Comparison of ENCODE assay signal across 26 cellular contexts in the genomic region with DNA sequence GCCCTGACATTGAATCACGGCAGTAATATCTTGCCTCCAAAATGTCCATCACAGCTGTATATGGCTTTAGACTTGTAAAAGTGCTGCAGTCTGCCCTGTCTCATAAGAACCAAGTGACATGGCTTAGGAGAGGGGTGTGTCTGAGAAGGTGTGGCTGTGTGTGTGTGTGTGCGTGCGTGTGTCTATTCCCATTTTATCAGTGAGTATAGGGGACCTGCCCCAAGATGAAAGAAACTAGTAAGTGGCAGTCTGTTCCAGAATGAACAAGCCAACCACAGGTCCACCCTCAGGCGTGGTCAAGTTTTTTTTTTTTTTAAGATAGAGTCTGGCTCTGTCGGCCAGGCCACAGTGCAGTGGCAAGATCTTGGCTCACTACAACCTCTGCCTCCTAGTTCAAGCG. TPM values are rescaled to one million over a fixed set of nuclear protein-coding genes. Genes with fewer than 3 reads are reported as not detected.
DNase-seq lines count a peak whose midpoint lies in the region; ATAC-seq, FAIRE-seq and TF ChIP-seq lines count a peak whose summit lies in the region.
"Had no signal": no experiment of that assay in that cellular context is flagged by ENCODE, and none has a peak within 500 bp of the region (broad histone marks: within the 10 kb centered on the region; RNA-seq: fewer than 3 reads in every experiment).

No MANE protein-coding gene starts in this region.

- POLR2A ChIA-PET in K562 (lab: Yijun Ruan, JAX), result no interaction called here

- no peak for TF ChIP-seq EP300 in K562 (IDR thresholded peaks at IDR 0.05; ENCODE audit: low read length)

- H3K27ac ChIP-seq in K562 (ENCODE audit: extremely low read depth, low read depth, low read length), result no peak overlapping the region
- H3K27ac ChIP-seq: BLaER1, cardiac muscle cell, HL-60, thoracic aorta had no signal

- no TSS peak for BruUV-seq in K562 (replicated peaks; lab: Mats Ljungman, UMichigan)

- H3K4me1 ChIP-seq in K562 (replicated peaks in 1 of 2; ENCODE audit: control insufficient read depth in 2 of 2, insufficient read depth in 2 of 2, low read length in 2 of 2) (peaks cover 0 to 10% of the 10 kb centered on the region in 2 experiments; a peak in 3 of 5 replicates), mucosa of stomach (ENCODE audit: control insufficient read depth, insufficient read depth, low read length) (peaks cover 23% of the 10 kb centered on the region)

- H3K79me2 ChIP-seq in K562 (ENCODE audit: control insufficient read depth, insufficient read depth, low read length), result no peaks in the 10 kb centered on the region

- no peaks in the 10 kb centered on the region for H3K9me3 ChIP-seq in K562 (replicated peaks; ENCODE audit: control insufficient read depth, insufficient read depth, low read depth, low read length)
- H3K9me3 ChIP-seq in mucosa of stomach (ENCODE audit: control insufficient read depth, low read length), result no peaks in the 10 kb centered on the region
- H3K9me3 ChIP-seq: thoracic aorta had no signal

- TF ChIP-seq POLR2A in K562 (conservative IDR thresholded peaks at IDR 0.05), result no peak

- peak overlapping the region; percentile 33; the same call in 1 of the 2 replicates for H2AFZ ChIP-seq in K562 (ENCODE audit: low read depth, low read length)

- TF ChIP-seq RAD21 in K562 (CRISPR knock-in tag; conservative IDR thresholded peaks at IDR 0.05 in 1 of 2, IDR thresholded peaks at IDR 0.05 in 1 of 2), result no peak

- no peaks in the 10 kb centered on the region for H4K20me1 ChIP-seq in K562 (replicated peaks; ENCODE audit: control insufficient read depth, insufficient read depth, low read length)
- H4K20me1 ChIP-seq: BLaER1 had no signal

- FAIRE-seq in K562 (lab: Jason Lieb, UNC) (peak; percentile 71), RCC 7860 (lab: Jason Lieb, UNC) (no peak)
- FAIRE-seq: G401.6 had no signal

- H3K4me3 ChIP-seq in GM12865 (ENCODE audit: low read depth, low read length) (no peak overlapping the region), K562 (no peak overlapping the region), mucosa of stomach (ENCODE audit: low read length) (no peak overlapping the region)
- H3K4me3 ChIP-seq: BLaER1, cardiac muscle cell, smooth muscle cell, thoracic aorta had no signal

- in situ Hi-C loops in K562 (cut with MboI), result loop anchor here (10.0 kb wide), 1 partner anchor 535 kb away; the partner anchor contains the start of gene CCDC9B

- TF ChIP-seq CTCF in GM12865 (IDR thresholded peaks at IDR 0.05; ENCODE audit: insufficient read depth, low read depth, low read length, missing control alignments) (no peak), K562 (IDR thresholded peaks at IDR 0.05 in 2 of 3, conservative IDR thresholded peaks at IDR 0.05 in 1 of 3; ENCODE audit: insufficient read depth in 2 of 3, low read depth in 1 of 3, low read length in 3 of 3) (no peak)

- no peaks in the 10 kb centered on the region for H3K9me1 ChIP-seq in K562 (ENCODE audit: control insufficient read depth, insufficient read depth, low read length)

- no peaks in the 10 kb centered on the region for H3K27me3 ChIP-seq in K562 (ENCODE audit: control insufficient read depth in 2 of 2, insufficient read depth in 2 of 2, low read length in 2 of 2)
- no peaks in the 10 kb centered on the region for H3K27me3 ChIP-seq in mucosa of stomach (ENCODE audit: control insufficient read depth, insufficient read depth, low read length)
- H3K27me3 ChIP-seq: BLaER1, cardiac muscle cell had no signal

- H3K9ac ChIP-seq in K562 (ENCODE audit: insufficient read depth in 1 of 2, low read depth in 2 of 2, low read length in 2 of 2), result no peak overlapping the region
- H3K9ac ChIP-seq in mucosa of stomach (ENCODE audit: low read length), result peak overlapping the region; percentile 24
- H3K9ac ChIP-seq: BLaER1 had no signal

- DNase-seq in GM12865 (ENCODE audit: low read depth) (peak; percentile 68), K562 (ENCODE audit: extremely low read depth in 1 of 4, low spot score in 3 of 4) (peak in 2 of 4 experiments; percentile 41 to 55), RCC 7860 (ENCODE audit: low spot score) (no peak), cortex of kidney (lab: John Stamatoyannopoulos, UW) (no peak), HPDE6-E6E7 (ENCODE audit: extremely low spot score) (no peak)
- DNase-seq in stimulated activated CD4-positive, alpha-beta T cell treated with anti-CD3 and anti-CD28 coated beads, Interleukin-4, amount 100 ng/mL, for 4 hours, result no peak
- DNase-seq: activated CD4-positive, CD25-positive, alpha-beta regulatory T cell treated with anti-CD3 and anti-CD28 coated beads, Interleukin-2, amount 50 U/mL, for 72 hours; anterior cingulate cortex; head of caudate nucleus; NCI-H1092 treated with DMSO at 0.1 percent for 48 hours; NCI-H1930; retina; stimulated activated CD4-positive, alpha-beta T cell treated with anti-CD3 and anti-CD28 coated beads, Interleukin-2, amount 100 ng/mL, for 24 hours; T1000 had no signal

- CTCF ChIA-PET in K562 (lab: Yijun Ruan, JAX; ENCODE audit: low intra/inter-chr PET ratio), result no interaction called here

- 6% methylated on average over 6 of the region's 6 CpGs for WGBS in K562 (ENCODE audit: insufficient coverage, low coverage, missing lambda C conversion rate)

- no peaks in the 10 kb centered on the region for H3K36me3 ChIP-seq in K562 (ENCODE audit: control insufficient read depth, insufficient read depth, low read length)
- no peaks in the 10 kb centered on the region for H3K36me3 ChIP-seq in mucosa of stomach (ENCODE audit: control insufficient read depth, insufficient read depth, low read length)
- H3K36me3 ChIP-seq: BLaER1, cardiac muscle cell, thoracic aorta had no signal

- no peak overlapping the region for H3K4me2 ChIP-seq in K562 (ENCODE audit: insufficient read depth, low read length)
- H3K4me2 ChIP-seq: BLaER1, smooth muscle cell had no signal

- peak; percentile 50 for ATAC-seq in HG02610 (IDR thresholded peaks at IDR 0.05; ENCODE audit: unreplicated experiment)
- ATAC-seq in K562, result peak; percentile 82
- ATAC-seq: Right ventricle myocardium inferior had no signal

- intact Hi-C loops in K562 (cut with micrococcal nuclease), result no loop called here

RNA-seq across cellular contexts. Expression of gene RHOV, which starts 5.6 kb away (rescaled TPM):
- 1.1 and 1.9 TPM in 2 replicates for total RNA-seq in K562 (2011; cell fraction: chromatin; rRNA removed; ENCODE audit: low replicate concordance)
- 1.8 TPM in 2 replicates for total RNA-seq in K562 (2011; cell fraction: nucleolus; rRNA removed)
- 1.0 and 1.1 TPM in 2 replicates for total RNA-seq in K562 (2011; cell fraction: nucleoplasm; rRNA removed)
- total RNA-seq in K562 (2014; rRNA removed) (2.0 and 2.2 TPM in 2 replicates), K562 (2014; rRNA removed; fragmentation: Illumina TruSeq; extraction: Trizol) (0.73 and 1.1 TPM in 2 replicates), K562 (2015; rRNA removed; fragmentation: Illumina TruSeq; extraction: Trizol) (0.45 and 0.72 TPM in 2 replicates), K562 (2021) (1.9 and 2.0 TPM in 2 replicates)
- polyA plus RNA-seq in K562 (2011; rRNA removed) (1.1 and 1.2 TPM in 2 replicates), K562 (2014; fragmentation: Illumina TruSeq; extraction: Trizol) (1.1 TPM in 2 replicates), K562 (2014; fragmentation: Nextera tagmentation; extraction: Ambion mirVana) (under 1 TPM; 0.08 to 0.18 TPM), K562 (2014; rRNA removed) (1.4 and 2.6 TPM in 2 replicates)
- polyA plus RNA-seq in K562 (2011; cell fraction: cytosol; rRNA removed), result 1.3 and 2.4 TPM in 2 replicates
- polyA plus RNA-seq in K562 (2011; cell fraction: nucleus; rRNA removed), result 1.0 and 1.1 TPM in 2 replicates
- 0.51 and 1.3 TPM in 2 replicates for polyA plus RNA-seq in K562 (2012)
- polyA minus RNA-seq in K562 (2011; rRNA and poly(A)+ RNA removed), result 0.77 and 1.3 TPM in 2 replicates
- polyA minus RNA-seq in K562 (2011; cell fraction: cytosol; rRNA and poly(A)+ RNA removed), result 1.4 TPM in 1 of 2 replicates, not detected in the other
- 1.1 and 1.3 TPM in 2 replicates for polyA minus RNA-seq in K562 (2011; cell fraction: nucleus; rRNA and poly(A)+ RNA removed)
- total RNA-seq: omental fat pad, Right ventricle myocardium inferior, thoracic aorta had no signal

RNA-seq across cellular contexts. Expression of gene VPS18, which starts 14.6 kb away (rescaled TPM):
- total RNA-seq in K562 (2011; cell fraction: chromatin; rRNA removed; ENCODE audit: low replicate concordance), result 9.0 and 33.9 TPM in 2 replicates
- total RNA-seq in K562 (2011; cell fraction: nucleolus; rRNA removed), result 25.9 and 30.9 TPM in 2 replicates
- total RNA-seq in K562 (2011; cell fraction: nucleoplasm; rRNA removed), result 9.9 and 14.4 TPM in 2 replicates
- total RNA-seq in K562 (2014; rRNA removed) (17.3 and 20.0 TPM in 2 replicates), K562 (2014; rRNA removed; fragmentation: Illumina TruSeq; extraction: Trizol) (4.3 and 5.3 TPM in 2 replicates), K562 (2015; rRNA removed; fragmentation: Illumina TruSeq; extraction: Trizol) (14.6 and 14.7 TPM in 2 replicates), K562 (2021) (19.9 and 20.8 TPM in 2 replicates)
- polyA plus RNA-seq in K562 (2011; rRNA removed) (5.9 and 9.0 TPM in 2 replicates), K562 (2014; fragmentation: Illumina TruSeq; extraction: Trizol) (9.5 and 11.8 TPM in 2 replicates), K562 (2014; fragmentation: Nextera tagmentation; extraction: Ambion mirVana) (under 1 TPM; 0.73 to 0.88 TPM), K562 (2014; rRNA removed) (8.5 and 9.9 TPM in 2 replicates)
- polyA plus RNA-seq in K562 (2011; cell fraction: cytosol; rRNA removed), result 8.9 and 18.1 TPM in 2 replicates
- 9.1 and 13.6 TPM in 2 replicates for polyA plus RNA-seq in K562 (2011; cell fraction: nucleus; rRNA removed)
- polyA plus RNA-seq in K562 (2012), result 14.0 and 19.3 TPM in 2 replicates
- 15.1 and 21.7 TPM in 2 replicates for polyA minus RNA-seq in K562 (2011; rRNA and poly(A)+ RNA removed)
- 17.4 and 23.2 TPM in 2 replicates for polyA minus RNA-seq in K562 (2011; cell fraction: cytosol; rRNA and poly(A)+ RNA removed)
- 7.5 and 10.6 TPM in 2 replicates for polyA minus RNA-seq in K562 (2011; cell fraction: nucleus; rRNA and poly(A)+ RNA removed)

RNA-seq across cellular contexts. Expression of gene SPINT1, which starts 35.8 kb away (rescaled TPM):
- 10.1 and 24.8 TPM in 2 replicates for total RNA-seq in K562 (2011; cell fraction: chromatin; rRNA removed; ENCODE audit: low replicate concordance)
- total RNA-seq in K562 (2011; cell fraction: nucleolus; rRNA removed), result 24.3 and 37.9 TPM in 2 replicates
- total RNA-seq in K562 (2011; cell fraction: nucleoplasm; rRNA removed), result 13.6 and 20.2 TPM in 2 replicates
- total RNA-seq in K562 (2014; rRNA removed) (1.5 and 2.1 TPM in 2 replicates), K562 (2014; rRNA removed; fragmentation: Illumina TruSeq; extraction: Trizol) (1.1 and 1.8 TPM in 2 replicates), K562 (2015; rRNA removed; fragmentation: Illumina TruSeq; extraction: Trizol) (0.94 and 0.98 TPM in 2 replicates), K562 (2021) (3.2 and 4.5 TPM in 2 replicates)
- polyA plus RNA-seq in K562 (2011; rRNA removed) (2.8 and 5.6 TPM in 2 replicates), K562 (2014; fragmentation: Illumina TruSeq; extraction: Trizol) (3.9 and 4.5 TPM in 2 replicates), K562 (2014; fragmentation: Nextera tagmentation; extraction: Ambion mirVana) (under 1 TPM; 0.78 to 0.80 TPM), K562 (2014; rRNA removed) (2.3 and 3.3 TPM in 2 replicates)
- 4.1 and 7.4 TPM in 2 replicates for polyA plus RNA-seq in K562 (2011; cell fraction: cytosol; rRNA removed)
- polyA plus RNA-seq in K562 (2011; cell fraction: nucleus; rRNA removed), result 9.8 and 17.8 TPM in 2 replicates
- 4.0 and 7.3 TPM in 2 replicates for polyA plus RNA-seq in K562 (2012)
- 3.5 and 3.7 TPM in 2 replicates for polyA minus RNA-seq in K562 (2011; rRNA and poly(A)+ RNA removed)
- polyA minus RNA-seq in K562 (2011; cell fraction: cytosol; rRNA and poly(A)+ RNA removed), result 4.8 and 6.5 TPM in 2 replicates
- polyA minus RNA-seq in K562 (2011; cell fraction: nucleus; rRNA and poly(A)+ RNA removed), result 5.0 and 5.2 TPM in 2 replicates

RNA-seq across cellular contexts. Expression of gene DLL4, which starts 49.5 kb away (rescaled TPM):
- total RNA-seq in K562 (2011; cell fraction: chromatin; rRNA removed; ENCODE audit: low replicate concordance), result 3.0 and 5.4 TPM in 2 replicates
- total RNA-seq in K562 (2011; cell fraction: nucleolus; rRNA removed), result 5.5 and 6.0 TPM in 2 replicates
- 2.8 and 3.7 TPM in 2 replicates for total RNA-seq in K562 (2011; cell fraction: nucleoplasm; rRNA removed)
- total RNA-seq in K562 (2014; rRNA removed) (0.59 and 0.78 TPM in 2 replicates), K562 (2014; rRNA removed; fragmentation: Illumina TruSeq; extraction: Trizol) (0.26 and 0.40 TPM in 2 replicates), K562 (2015; rRNA removed; fragmentation: Illumina TruSeq; extraction: Trizol) (0.43 and 0.60 TPM in 2 replicates), K562 (2021) (1.1 and 1.3 TPM in 2 replicates)
- polyA plus RNA-seq in K562 (2011; rRNA removed) (0.40 and 0.77 TPM in 2 replicates), K562 (2014; fragmentation: Illumina TruSeq; extraction: Trizol) (0.42 and 0.62 TPM in 2 replicates), K562 (2014; fragmentation: Nextera tagmentation; extraction: Ambion mirVana) (under 1 TPM in 1 of 2 experiments, not detected in 1; 0.04 TPM), K562 (2014; rRNA removed) (0.30 and 0.89 TPM in 2 replicates)
- polyA plus RNA-seq in K562 (2011; cell fraction: cytosol; rRNA removed), result 0.46 and 0.75 TPM in 2 replicates
- 2.3 and 2.4 TPM in 2 replicates for polyA plus RNA-seq in K562 (2011; cell fraction: nucleus; rRNA removed)
- polyA plus RNA-seq in K562 (2012), result 0.30 and 0.60 TPM in 2 replicates
- 0.53 and 0.54 TPM in 2 replicates for polyA minus RNA-seq in K562 (2011; rRNA and poly(A)+ RNA removed)
- 0.57 and 0.64 TPM in 2 replicates for polyA minus RNA-seq in K562 (2011; cell fraction: cytosol; rRNA and poly(A)+ RNA removed)
- polyA minus RNA-seq in K562 (2011; cell fraction: nucleus; rRNA and poly(A)+ RNA removed), result 2.0 and 3.0 TPM in 2 replicates
- total RNA-seq: H7, smooth muscle cell had no signal
- polyA plus RNA-seq: cardiac muscle cell, smooth muscle cell had no signal

RNA-seq across cellular contexts. Expression of gene PPP1R14D, which starts 51.1 kb away (rescaled TPM):
- total RNA-seq in K562 (2011; cell fraction: chromatin; rRNA removed; ENCODE audit: low replicate concordance), result not detected in 2 replicates
- 0.66 and 0.67 TPM in 2 replicates for total RNA-seq in K562 (2011; cell fraction: nucleolus; rRNA removed)
- total RNA-seq in K562 (2011; cell fraction: nucleoplasm; rRNA removed), result not detected in 2 replicates
- not detected in 2 replicates for total RNA-seq in K562 (2014; rRNA removed)
- not detected in 2 replicates for total RNA-seq in K562 (2014; rRNA removed; fragmentation: Illumina TruSeq; extraction: Trizol)
- not detected in 2 replicates for total RNA-seq in K562 (2015; rRNA removed; fragmentation: Illumina TruSeq; extraction: Trizol)
- total RNA-seq in K562 (2021), result not detected in 2 replicates
- 0.11 TPM in 1 of 2 replicates, not detected in the other for polyA plus RNA-seq in K562 (2011; rRNA removed)
- 0.09 and 0.18 TPM in 2 replicates for polyA plus RNA-seq in K562 (2011; cell fraction: cytosol; rRNA removed)
- 0.17 TPM in 1 of 2 replicates, not detected in the other for polyA plus RNA-seq in K562 (2011; cell fraction: nucleus; rRNA removed)
- 0.14 TPM in 1 of 2 replicates, not detected in the other for polyA plus RNA-seq in K562 (2012)
- polyA plus RNA-seq in K562 (2014; fragmentation: Illumina TruSeq; extraction: Trizol), result not detected in 2 replicates
- polyA plus RNA-seq in K562 (2014; fragmentation: Nextera tagmentation; extraction: Ambion mirVana), result under 1 TPM; 0.11 to 0.18 TPM
- not detected in 2 replicates for polyA plus RNA-seq in K562 (2014; rRNA removed)
- not detected in 2 replicates for polyA minus RNA-seq in K562 (2011; rRNA and poly(A)+ RNA removed)
- polyA minus RNA-seq in K562 (2011; cell fraction: cytosol; rRNA and poly(A)+ RNA removed), result not detected in 2 replicates
- not detected in 2 replicates for polyA minus RNA-seq in K562 (2011; cell fraction: nucleus; rRNA and poly(A)+ RNA removed)
- total RNA-seq: activated CD8-positive, alpha-beta memory T cell treated with anti-CD3 and anti-CD28 coated beads for 36 hours; cardiac muscle cell; H7; omental fat pad; Right ventricle myocardium inferior; smooth muscle cell; thoracic aorta had no signal
- polyA plus RNA-seq: cardiac muscle cell, smooth muscle cell had no signal
